ENCODE assay signal across 9 cellular contexts in genomic region chr7:151251926-151252835, GRCh38. TPM values are rescaled to one million over a fixed set of nuclear protein-coding genes. Genes with fewer than 3 reads are reported as not detected.
DNase-seq lines count a peak whose midpoint lies in the region; ATAC-seq, FAIRE-seq and TF ChIP-seq lines count a peak whose summit lies in the region.
"Had no signal": no experiment of that assay in that cellular context is flagged by ENCODE, and none has a peak within 500 bp of the region (broad histone marks: within the 10 kb centered on the region; RNA-seq: fewer than 3 reads in every experiment).

No MANE protein-coding gene starts in this region.

- peak in 1 of 2 donors; percentile 45 for TF ChIP-seq POLR2A in heart left ventricle (IDR thresholded peaks at IDR 0.05)

- H3K27ac Mint-ChIP-seq in activated naive CD8-positive, alpha-beta T cell treated with anti-CD3 and anti-CD28 coated beads, Interleukin-2, amount 10 ng/mL, durations not matched to agents 7 days and 5 days = no peak overlapping the region

- H2AFZ ChIP-seq in osteoblast (ENCODE audit: low read length) = peak overlapping the region; percentile 87

- peak overlapping the region; percentile 85 for H3K27ac ChIP-seq in AG04450 (ENCODE audit: low read depth, low read length)
- peak overlapping the region; percentile 88 to 100 (median 97) for H3K27ac ChIP-seq in heart left ventricle
- peak overlapping the region; percentile 72 for H3K27ac ChIP-seq in osteoblast (ENCODE audit: low read depth, low read length)

- 4 to 10% (median 8%) methylated on average over 32 to 52 of the region's 52 CpGs for WGBS in heart left ventricle, 4 donors

- H3K79me2 ChIP-seq in osteoblast (ENCODE audit: insufficient read depth, low read length) = peaks cover 9% of the 10 kb centered on the region

- H3K27me3 ChIP-seq in AG04450 (ENCODE audit: control insufficient read depth, insufficient read depth, low read length) = peaks cover 7% of the 10 kb centered on the region
- H3K27me3 ChIP-seq in heart left ventricle = peaks cover 0 to 36% (median 0%) of the 10 kb centered on the region in 9 donors
- peaks cover 6% of the 10 kb centered on the region for H3K27me3 ChIP-seq in osteoblast (ENCODE audit: insufficient read depth, low read length)

- H3K4me1 ChIP-seq in heart left ventricle (peaks cover 0 to 72% (median 43%) of the 10 kb centered on the region in 12 donors), osteoblast (ENCODE audit: insufficient read depth, low read length) (peaks cover 28% of the 10 kb centered on the region)

- no peaks in the 10 kb centered on the region for H3K36me3 Mint-ChIP-seq in activated naive CD8-positive, alpha-beta T cell treated with anti-CD3 and anti-CD28 coated beads, Interleukin-2, amount 10 ng/mL, durations not matched to agents 7 days and 5 days

- FAIRE-seq in HTR-8/SVneo (lab: Jason Lieb, UNC) = peak; percentile 26

- DNase-seq in AG04450 (ENCODE audit: low read depth, low spot score) (peak; percentile 33), HTR-8/SVneo (ENCODE audit: insufficient read length, low spot score) (peak; percentile 71), heart left ventricle (peak; percentile 82 to 89 (median 85)), osteoblast (ENCODE audit: insufficient read length, low spot score, missing footprints) (peak; percentile 99), GM10248 (ENCODE audit: extremely low spot score) (no peak), NAMALWA (ENCODE audit: low spot score) (no peak)
- DNase-seq in activated naive CD8-positive, alpha-beta T cell treated with anti-CD3 and anti-CD28 coated beads, Interleukin-2, amount 10 ng/mL, durations not matched to agents 7 days and 5 days = no peak

- TF ChIP-seq CTCF in AG04450 (IDR thresholded peaks at IDR 0.05; ENCODE audit: low read depth, low read length) (no peak), heart left ventricle (IDR thresholded peaks at IDR 0.05) (no peak), osteoblast (IDR thresholded peaks at IDR 0.05; ENCODE audit: extremely low read depth, low read depth, low read length) (no peak), GM10248 (IDR thresholded peaks at IDR 0.05; ENCODE audit: control extremely low read depth, extremely low read depth, low read depth, missing control alignments) (no peak)

- peak overlapping the region; percentile 97 for H3K4me2 ChIP-seq in osteoblast (ENCODE audit: insufficient read depth, low read length)

- H3K9me3 Mint-ChIP-seq in activated naive CD8-positive, alpha-beta T cell treated with anti-CD3 and anti-CD28 coated beads, Interleukin-2, amount 10 ng/mL, durations not matched to agents 7 days and 5 days = no peaks in the 10 kb centered on the region

- CTCF ChIA-PET in AG04450 (lab: Charles Lee) (interaction anchor here (0.6 to 3.1 kb wide), 7 partner anchors 9 to 141 kb away, joined by 3 to 16 read pairs (median 5); no protein-coding TSS in a partner anchor), GM10248 (lab: Yijun Ruan, JAX) (interaction anchor here (1.2 to 1.6 kb wide), 2 partner anchors 8 to 128 kb away, joined by 3 to 9 read pairs; no protein-coding TSS in a partner anchor)

- peaks cover 9% of the 10 kb centered on the region for H3K4me1 Mint-ChIP-seq in activated naive CD8-positive, alpha-beta T cell treated with anti-CD3 and anti-CD28 coated beads, Interleukin-2, amount 10 ng/mL, durations not matched to agents 7 days and 5 days

- peak overlapping the region; percentile 61 for H3K4me3 ChIP-seq in AG04450 (ENCODE audit: low read depth, low read length)
- peak overlapping the region; percentile 32 to 88 (median 73) for H3K4me3 ChIP-seq in heart left ventricle
- H3K4me3 ChIP-seq in osteoblast (ENCODE audit: insufficient read depth, low read length) = peak overlapping the region; percentile 83

- peaks cover 56% of the 10 kb centered on the region for H3K27me3 Mint-ChIP-seq in activated naive CD8-positive, alpha-beta T cell treated with anti-CD3 and anti-CD28 coated beads, Interleukin-2, amount 10 ng/mL, durations not matched to agents 7 days and 5 days

- H3K4me3 Mint-ChIP-seq in activated naive CD8-positive, alpha-beta T cell treated with anti-CD3 and anti-CD28 coated beads, Interleukin-2, amount 10 ng/mL, durations not matched to agents 7 days and 5 days = peak overlapping the region; percentile 25

- H4K20me1 ChIP-seq in osteoblast (ENCODE audit: insufficient read depth, low read length) = no peaks in the 10 kb centered on the region

- ATAC-seq in activated naive CD8-positive, alpha-beta T cell treated with anti-CD3 and anti-CD28 coated beads, Interleukin-2, amount 10 ng/mL, durations not matched to agents 7 days and 5 days (ENCODE audit: low read depth) = no peak
- ATAC-seq in heart left ventricle (peak; percentile 33 to 65 (median 60)), HG03565 (IDR thresholded peaks at IDR 0.05; ENCODE audit: unreplicated experiment) (no peak)

- intact Hi-C loops in heart left ventricle (cut with DNase I) = loop anchor here in 1 of 10 donors (2.0 kb wide), 1 partner anchor 51 kb away; no protein-coding TSS in a partner anchor

- H3K9me3 ChIP-seq in AG04450 (ENCODE audit: control insufficient read depth, insufficient read depth, low read length) (no peaks in the 10 kb centered on the region; the same call in 1 of the 2 replicates), heart left ventricle (no peaks in the 10 kb centered on the region), osteoblast (ENCODE audit: low read depth, low read length) (no peaks in the 10 kb centered on the region)

- POLR2A ChIA-PET in AG04450 (lab: Yijun Ruan, JAX) = interaction anchor here (0.6 to 1.6 kb wide), 5 partner anchors 9 to 89 kb away, joined by 3 to 7 read pairs (median 5); partner anchors contain the start of genes ABCF2 and NUB1
- POLR2A ChIA-PET in activated naive CD8-positive, alpha-beta T cell treated with anti-CD3 and anti-CD28 coated beads, Interleukin-2, amount 10 ng/mL, durations not matched to agents 7 days and 5 days (lab: Charles Lee) = no interaction called here
- POLR2A ChIA-PET in GM10248 (lab: Yijun Ruan, JAX) = no interaction called here

- H3K36me3 ChIP-seq in heart left ventricle (no peaks in the 10 kb centered on the region), osteoblast (ENCODE audit: insufficient read depth, low read length) (no peaks in the 10 kb centered on the region)

RNA-seq across cellular contexts. Expression of gene SMARCD3, which starts 3.7 kb away (rescaled TPM):
- 39.2 and 47.7 TPM in 2 replicates for polyA plus RNA-seq in AG04450 (2011; rRNA removed)
- 29.9 and 40.9 TPM in 2 replicates for polyA minus RNA-seq in AG04450 (2011; rRNA and poly(A)+ RNA removed)
- 10 to 100 TPM in 1 of 2 experiments, 1 to 10 TPM in 1; 7.8 to 12.6 TPM for total RNA-seq in activated naive CD8-positive, alpha-beta T cell treated with anti-CD3 and anti-CD28 coated beads, Interleukin-2, amount 10 ng/mL, durations not matched to agents 7 days and 5 days
- total RNA-seq in heart left ventricle = 100 to 1,000 TPM in 2 of 9 donors, 10 to 100 TPM in 7; 59.7 to 108 (median 92.2) TPM
- 100 to 1,000 TPM in 1 of 2 donors, 10 to 100 TPM in 1; 61.1 to 100 TPM for polyA plus RNA-seq in heart left ventricle
- 37.4 and 40.2 TPM in 2 replicates for total RNA-seq in osteoblast

RNA-seq across cellular contexts. Expression of gene CHPF2, which starts 19.9 kb away (rescaled TPM):
- polyA plus RNA-seq in AG04450 (2011; rRNA removed) = 32.9 and 42.2 TPM in 2 replicates
- 37.7 and 51.9 TPM in 2 replicates for polyA minus RNA-seq in AG04450 (2011; rRNA and poly(A)+ RNA removed)
- total RNA-seq in activated naive CD8-positive, alpha-beta T cell treated with anti-CD3 and anti-CD28 coated beads, Interleukin-2, amount 10 ng/mL, durations not matched to agents 7 days and 5 days = 10 to 100 TPM; 44.3 to 48.4 TPM
- 10 to 100 TPM; 16.6 to 31.9 (median 18.3) TPM for total RNA-seq in heart left ventricle
- polyA plus RNA-seq in heart left ventricle = 10 to 100 TPM; 11.4 to 26.4 TPM
- 77.5 and 83.2 TPM in 2 replicates for total RNA-seq in osteoblast

RNA-seq across cellular contexts. Expression of gene ABCF2, which starts 25.2 kb away (rescaled TPM):
- polyA plus RNA-seq in AG04450 (2011; rRNA removed) (31.0 and 39.0 TPM in 2 replicates), heart left ventricle (10 to 100 TPM; 15.9 to 58.4 TPM)
- polyA minus RNA-seq in AG04450 (2011; rRNA and poly(A)+ RNA removed) = 39.7 and 41.6 TPM in 2 replicates
- total RNA-seq in activated naive CD8-positive, alpha-beta T cell treated with anti-CD3 and anti-CD28 coated beads, Interleukin-2, amount 10 ng/mL, durations not matched to agents 7 days and 5 days = 10 to 100 TPM; 29.5 to 31.2 TPM
- total RNA-seq in heart left ventricle (10 to 100 TPM; 23.7 to 48.8 (median 33.0) TPM), osteoblast (55.1 and 65.9 TPM in 2 replicates)

RNA-seq across cellular contexts. Expression of gene H2BK1, which starts 41.9 kb away (rescaled TPM):
- not detected in 2 replicates for polyA plus RNA-seq in AG04450 (2011; rRNA removed)
- not detected in 2 replicates for polyA minus RNA-seq in AG04450 (2011; rRNA and poly(A)+ RNA removed)
- total RNA-seq in activated naive CD8-positive, alpha-beta T cell treated with anti-CD3 and anti-CD28 coated beads, Interleukin-2, amount 10 ng/mL, durations not matched to agents 7 days and 5 days = 1 to 10 TPM; 1.6 to 2.2 TPM
- not detected for total RNA-seq in heart left ventricle
- not detected for polyA plus RNA-seq in heart left ventricle
- not detected in 2 replicates for total RNA-seq in osteoblast
- total RNA-seq: pulmonary artery endothelial cell had no signal

Comparison
In these comparisons a context has a peak if more than half of its experiments do, and no peak if none do; other contexts are left out.
1. DNase-seq: peak in AG04450 (single experiment), HTR-8/SVneo (single experiment), heart left ventricle (5 of 5) and osteoblast (single experiment); none in activated naive CD8-positive, alpha-beta T cell treated with anti-CD3 and anti-CD28 coated beads, Interleukin-2, amount 10 ng/mL, durations not matched to agents 7 days and 5 days (single experiment), GM10248 (single experiment) and NAMALWA (single experiment).
2. ATAC-seq: peak in heart left ventricle (4 of 4); none in activated naive CD8-positive, alpha-beta T cell treated with anti-CD3 and anti-CD28 coated beads, Interleukin-2, amount 10 ng/mL, durations not matched to agents 7 days and 5 days (single experiment) and HG03565 (single experiment).
3. Peak in every context shown above with its lines, with median percentiles within 50 percentile points of each other: H3K27ac ChIP-seq and H3K4me3 ChIP-seq.